In genomic region chr19:54172764-54173699, GRCh38 we compare ENCODE assay signal across 9 cellular contexts. TPM values are rescaled to one million over a fixed set of nuclear protein-coding genes. Genes with fewer than 3 reads are reported as not detected.
DNase-seq lines count a peak whose midpoint lies in the region; ATAC-seq and TF ChIP-seq lines count a peak whose summit lies in the region.
"Had no signal": no experiment of that assay in that cellular context is flagged by ENCODE, and none has a peak within 500 bp of the region (broad histone marks: within the 10 kb centered on the region; RNA-seq: fewer than 3 reads in every experiment).

A gene with protein sequence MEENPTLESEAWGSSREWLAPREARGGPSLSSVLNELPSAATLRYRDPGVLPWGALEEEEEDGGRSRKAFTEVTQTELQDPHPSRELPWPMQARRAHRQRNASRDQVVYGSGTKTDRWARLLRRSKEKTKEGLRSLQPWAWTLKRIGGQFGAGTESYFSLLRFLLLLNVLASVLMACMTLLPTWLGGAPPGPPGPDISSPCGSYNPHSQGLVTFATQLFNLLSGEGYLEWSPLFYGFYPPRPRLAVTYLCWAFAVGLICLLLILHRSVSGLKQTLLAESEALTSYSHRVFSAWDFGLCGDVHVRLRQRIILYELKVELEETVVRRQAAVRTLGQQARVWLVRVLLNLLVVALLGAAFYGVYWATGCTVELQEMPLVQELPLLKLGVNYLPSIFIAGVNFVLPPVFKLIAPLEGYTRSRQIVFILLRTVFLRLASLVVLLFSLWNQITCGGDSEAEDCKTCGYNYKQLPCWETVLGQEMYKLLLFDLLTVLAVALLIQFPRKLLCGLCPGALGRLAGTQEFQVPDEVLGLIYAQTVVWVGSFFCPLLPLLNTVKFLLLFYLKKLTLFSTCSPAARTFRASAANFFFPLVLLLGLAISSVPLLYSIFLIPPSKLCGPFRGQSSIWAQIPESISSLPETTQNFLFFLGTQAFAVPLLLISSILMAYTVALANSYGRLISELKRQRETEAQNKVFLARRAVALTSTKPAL (minus strand): TSS chr19:54173160. CDS start chr19:54173117, 43 bp downstream.

- H3K27me3 ChIP-seq in RWPE2 (ENCODE audit: insufficient read depth, poor library complexity, severe bottlenecking) (no peaks in the 10 kb centered on the region), iPS-18a (ENCODE audit: control insufficient read depth, insufficient read depth, low read length) (no peaks in the 10 kb centered on the region), upper lobe of right lung (no peaks in the 10 kb centered on the region)

- H3K27ac ChIP-seq in RWPE2 (ENCODE audit: poor library complexity, severe bottlenecking) (peak within 1 kb of the TSS; percentile 73), iPS-18a (ENCODE audit: low read length) (no peak within 1 kb of the TSS), upper lobe of right lung (peak within 1 kb of the TSS; percentile 56)

- H3K9ac ChIP-seq in iPS-18a (ENCODE audit: low read length) = no peak within 1 kb of the TSS

- H3K4me3 ChIP-seq in RWPE2 (ENCODE audit: severe bottlenecking) = peak within 1 kb of the TSS; percentile 54
- H3K4me3 ChIP-seq in iPS-18a (ENCODE audit: low read length) = peak within 1 kb of the TSS; percentile 39
- H3K4me3 ChIP-seq in upper lobe of right lung = peak within 1 kb of the TSS; percentile 49
- no peak within 1 kb of the TSS for H3K4me3 ChIP-seq in foreskin fibroblast (ENCODE audit: low read depth in 1 of 2, low read length in 2 of 2)

- H3K9me3 ChIP-seq in RWPE2 (ENCODE audit: severe bottlenecking) (no peaks in the 10 kb centered on the region), iPS-18a (ENCODE audit: control insufficient read depth, low read depth, low read length) (no peaks in the 10 kb centered on the region), upper lobe of right lung (no peaks in the 10 kb centered on the region)

- H3K4me1 ChIP-seq in RWPE2 (ENCODE audit: insufficient read depth, poor library complexity, severe bottlenecking) = no peaks in the 10 kb centered on the region
- peaks cover 3% of the 10 kb centered on the region for H3K4me1 ChIP-seq in iPS-18a (ENCODE audit: control insufficient read depth, low read depth, low read length)
- peaks cover 4% of the 10 kb centered on the region for H3K4me1 ChIP-seq in upper lobe of right lung

- ATAC-seq in RWPE2 (ENCODE audit: low read depth) = peak; percentile 86
- ATAC-seq in upper lobe of right lung = peak; percentile 94

- DNase-seq in NOMO-1 treated with DMSO at 0.1 percent for 48 hours (lab: John Stamatoyannopoulos, UW; ENCODE audit: unreplicated experiment) (peak; percentile 7), NOMO-1 (lab: John Stamatoyannopoulos, UW; ENCODE audit: unreplicated experiment in 2 of 2) (no peak), RWPE2 (ENCODE audit: low spot score) (no peak), upper lobe of right lung (peak; percentile 88), COLO829 (ENCODE audit: low spot score) (no peak), mesenteric fat pad (ENCODE audit: low spot score) (no peak), foreskin fibroblast (no peak)

- H3K36me3 ChIP-seq in RWPE2 (ENCODE audit: low read depth) (peaks cover 15% of the 10 kb centered on the region), iPS-18a (ENCODE audit: control insufficient read depth, low read depth, low read length) (no peaks in the 10 kb centered on the region), upper lobe of right lung (no peaks in the 10 kb centered on the region)

- intact Hi-C loops in upper lobe of right lung (cut with DNase I) = no loop called here

- TF ChIP-seq CTCF in RWPE2 (IDR thresholded peaks at IDR 0.05; ENCODE audit: poor library complexity, severe bottlenecking) (peak; percentile 10), upper lobe of right lung (IDR thresholded peaks at IDR 0.05) (peak; percentile 25), foreskin fibroblast (IDR thresholded peaks at IDR 0.05; ENCODE audit: low read depth, low read length) (no peak)

RNA-seq across cellular contexts. Expression of the gene that starts here (rescaled TPM):
- 48.3 TPM for total RNA-seq in upper lobe of right lung
- 1.6 TPM for total RNA-seq in mesenteric fat pad
- total RNA-seq: frontal cortex had no signal

Comparison
In these comparisons a context has a peak if more than half of its experiments do, and no peak if none do; other contexts are left out.
1. RNA of the gene that starts here (total RNA-seq): 48.3 TPM in upper lobe of right lung (single experiment); 1.6 TPM in mesenteric fat pad (single experiment); every median in the first group is over 10 times any median in the second.
2. DNase-seq: peak in NOMO-1 treated with DMSO at 0.1 percent for 48 hours (single experiment) and upper lobe of right lung (single experiment); none in NOMO-1 (0 of 2), RWPE2 (single experiment), COLO829 (single experiment), mesenteric fat pad (single experiment) and foreskin fibroblast (0 of 2).
3. H3K4me3 ChIP-seq: peak in RWPE2 (single experiment), iPS-18a (single experiment) and upper lobe of right lung (single experiment); none in foreskin fibroblast (0 of 2).